In genomic region chr20:38730989-38731737, GRCh38 we compare ENCODE assay signal across 9 cellular contexts. TPM values are rescaled to one million over a fixed set of nuclear protein-coding genes. Genes with fewer than 3 reads are reported as not detected.
DNase-seq lines count a peak whose midpoint lies in the region; ATAC-seq lines count a peak whose summit lies in the region.
"Had no signal": no experiment of that assay in that cellular context is flagged by ENCODE, and none has a peak within 500 bp of the region (broad histone marks: within the 10 kb centered on the region; RNA-seq: fewer than 3 reads in every experiment).

No MANE protein-coding gene starts in this region.

- peak overlapping the region; percentile 44 to 85 (median 77) for H3K4me3 Mint-ChIP-seq in CD8-positive, alpha-beta memory T cell

- POLR2A ChIA-PET in CD8-positive, alpha-beta memory T cell (lab: Charles Lee): no interaction called here

- H3K4me3 ChIP-seq in CD8-positive, alpha-beta memory T cell (ENCODE audit: low read length): peak overlapping the region; percentile 81
- H3K4me3 ChIP-seq in mesodermal cell (ENCODE audit: extremely low read depth, insufficient read depth, low read length, poor library complexity, severe bottlenecking): peak overlapping the region; percentile 29

- no peaks in the 10 kb centered on the region for H3K9me3 ChIP-seq in CD8-positive, alpha-beta memory T cell (ENCODE audit: low read length)
- H3K9me3 ChIP-seq in mesodermal cell (ENCODE audit: control insufficient read depth, low read length): no peaks in the 10 kb centered on the region

- H3K36me3 ChIP-seq in CD8-positive, alpha-beta memory T cell (ENCODE audit: insufficient read depth, low read length): no peaks in the 10 kb centered on the region
- H3K36me3 ChIP-seq in mesodermal cell (ENCODE audit: control insufficient read depth, insufficient read depth, low read length): no peaks in the 10 kb centered on the region

- peaks cover 90 to 99% of the 10 kb centered on the region in 2 donors for H3K27me3 Mint-ChIP-seq in CD8-positive, alpha-beta memory T cell

- no peak overlapping the region for H3K27ac ChIP-seq in CD8-positive, alpha-beta memory T cell (ENCODE audit: low read depth, low read length)
- H3K27ac ChIP-seq in mesodermal cell (ENCODE audit: low read depth, low read length, severe bottlenecking): no peak overlapping the region

- CTCF ChIA-PET in CD8-positive, alpha-beta memory T cell (lab: Charles Lee): interaction anchor here (0.7 to 2.5 kb wide), 9 partner anchors 9 to 164 kb away, joined by 3 to 10 read pairs (median 4); no protein-coding TSS in a partner anchor

- peak; percentile 64 to 81 (median 70) for DNase-seq in CD8-positive, alpha-beta memory T cell
- DNase-seq in HCEC 1CT (peak; percentile 46), NCI-H345 (lab: John Stamatoyannopoulos, UW) (peak; percentile 85)
- peak; percentile 88 to 90 for DNase-seq in activated CD4-positive, alpha-beta T cell treated with anti-CD3 and anti-CD28 coated beads, Interleukin-2, amount 50 U/mL, for 48 hours
- peak; percentile 68 for DNase-seq in effector CD4-positive, alpha-beta T cell
- DNase-seq in stimulated activated CD8-positive, alpha-beta memory T cell treated with anti-CD3 and anti-CD28 coated beads, Interleukin-2, amount 100 ng/mL, for 1 hour (ENCODE audit: low read depth in 2 of 2): peak; percentile 44 to 56

- peaks cover 0 to 13% (median 5%) of the 10 kb centered on the region in 5 donors for H3K9me3 Mint-ChIP-seq in CD8-positive, alpha-beta memory T cell

- no peak for ATAC-seq in GM18861 (IDR thresholded peaks at IDR 0.05; ENCODE audit: unreplicated experiment)

- peaks cover 43 to 52% (median 51%) of the 10 kb centered on the region in 3 donors for H3K4me1 Mint-ChIP-seq in CD8-positive, alpha-beta memory T cell

- H3K36me3 Mint-ChIP-seq in CD8-positive, alpha-beta memory T cell: peaks cover 0 to 1% (median 0%) of the 10 kb centered on the region in 3 donors

- H3K27me3 ChIP-seq in CD8-positive, alpha-beta memory T cell (ENCODE audit: insufficient read depth, low read length, poor library complexity, severe bottlenecking): peaks cover 80% of the 10 kb centered on the region

- peak overlapping the region in 5 of 8 donors; percentile 8 to 76 (median 69) for H3K27ac Mint-ChIP-seq in CD8-positive, alpha-beta memory T cell

- peaks cover 51% of the 10 kb centered on the region for H3K4me1 ChIP-seq in CD8-positive, alpha-beta memory T cell (ENCODE audit: insufficient read depth, low read length)
- H3K4me1 ChIP-seq in mesodermal cell (ENCODE audit: control insufficient read depth, insufficient read depth, low read length, poor library complexity, severe bottlenecking): no peaks in the 10 kb centered on the region

- WGBS in mesodermal cell (ENCODE audit: insufficient coverage in 2 of 2), 2 experiments: 0 to 1% methylated on average over 30 of the region's 40 CpGs

RNA-seq across cellular contexts. Expression of gene SLC32A1, which starts 6.9 kb away (rescaled TPM):
- not detected for total RNA-seq in CD8-positive, alpha-beta memory T cell
- not detected for polyA plus RNA-seq in CD8-positive, alpha-beta memory T cell
- 0.29 TPM for polyA plus RNA-seq in mesodermal cell (2013, experiment 1 of 2)
- not detected for polyA plus RNA-seq in mesodermal cell (2013, experiment 2 of 2)
- polyA plus RNA-seq: adipose tissue had no signal

RNA-seq across cellular contexts. Expression of gene ACTR5, which starts 17.1 kb away (rescaled TPM):
- total RNA-seq in CD8-positive, alpha-beta memory T cell: 10 to 100 TPM; 12.2 to 12.6 TPM
- 9.5 TPM for polyA plus RNA-seq in CD8-positive, alpha-beta memory T cell
- polyA plus RNA-seq in mesodermal cell (2013, experiment 1 of 2): 7.1 TPM
- 7.3 TPM for polyA plus RNA-seq in mesodermal cell (2013, experiment 2 of 2)
